Comparison of ENCODE assay signal across 1 cellular context in genomic region chr22:44676441-44677298, GRCh38.
TF ChIP-seq lines count a peak whose summit lies in the region.

No MANE protein-coding gene starts in this region.

TF ChIP-seq in K562, 482 proteins besides CTCF, POLR2A, EP300 and RAD21 (continued from another document and continues in another):
- 0 out of 2 replicates have a peak, but pooled peaks have one; percentile 44 for TF ChIP-seq RERE (CRISPR knock-in tag; IDR thresholded peaks at IDR 0.05; ENCODE audit: borderline replicate concordance)
- no peak for TF ChIP-seq HMGXB4 (CRISPR knock-in tag; IDR thresholded peaks at IDR 0.05)
- no peak for TF ChIP-seq GABPB2 (CRISPR knock-in tag; conservative IDR thresholded peaks at IDR 0.05)
- TF ChIP-seq PHTF2 (CRISPR knock-in tag; IDR thresholded peaks at IDR 0.05), result no peak
- TF ChIP-seq MITF (IDR thresholded peaks at IDR 0.05), result no peak
- TF ChIP-seq NR2F6 (CRISPR knock-in tag; IDR thresholded peaks at IDR 0.05), result no peak
- no peak for TF ChIP-seq ZNF217 (CRISPR knock-in tag; IDR thresholded peaks at IDR 0.05)
- TF ChIP-seq ZBTB8A (IDR thresholded peaks at IDR 0.05; ENCODE audit: partially characterized antibody), result no peak
- no peak for TF ChIP-seq TRIM25 (IDR thresholded peaks at IDR 0.05; ENCODE audit: borderline replicate concordance)
- TF ChIP-seq PCBP1 (IDR thresholded peaks at IDR 0.05; ENCODE audit: low read depth, low read length, poor library complexity, severe bottlenecking), result no peak
- TF ChIP-seq ZEB2 (IDR thresholded peaks at IDR 0.05), result peak; percentile 92
- TF ChIP-seq COPS2 (conservative IDR thresholded peaks at IDR 0.05), result no peak
- TF ChIP-seq ATF3 (IDR thresholded peaks at IDR 0.05), result peak; percentile 39; the same call in 1 of the 2 replicates
- TF ChIP-seq ATF3 (CRISPR knock-in tag; conservative IDR thresholded peaks at IDR 0.05), result no peak
- TF ChIP-seq PYGO2 (tag; IDR thresholded peaks at IDR 0.05), result no peak
- peak in 1 of 2 experiments; percentile 70; a peak in 2 of 4 replicates for TF ChIP-seq SIN3A (IDR thresholded peaks at IDR 0.05; ENCODE audit: borderline replicate concordance in 2 of 2, control insufficient read depth in 1 of 2, low read depth in 2 of 2, low read length in 2 of 2)
- TF ChIP-seq ZNF143 (CRISPR knock-in tag; IDR thresholded peaks at IDR 0.05), result no peak
- TF ChIP-seq BCLAF1 (IDR thresholded peaks at IDR 0.05; ENCODE audit: borderline replicate concordance in 1 of 2, control insufficient read depth in 1 of 2, low read depth in 2 of 2, low read length in 1 of 2), result peak in 1 of 2 experiments; percentile 90; a peak in 2 of 4 replicates
- TF ChIP-seq ZNF436 (CRISPR knock-in tag; IDR thresholded peaks at IDR 0.05), result peak; percentile 66; the same call in 1 of the 2 replicates
- TF ChIP-seq ZNF184 (CRISPR knock-in tag; IDR thresholded peaks at IDR 0.05), result no peak
- peak; percentile 96 for TF ChIP-seq SMAD4 (CRISPR knock-in tag; conservative IDR thresholded peaks at IDR 0.05)
- no peak for TF ChIP-seq PTRF (tag; IDR thresholded peaks at IDR 0.05)
- peak; percentile 54 for TF ChIP-seq NEUROD1 (IDR thresholded peaks at IDR 0.05; ENCODE audit: borderline replicate concordance, low read depth, low read length, partially characterized antibody)
- no peak for TF ChIP-seq NCOA6 (IDR thresholded peaks at IDR 0.05)
- no peak for TF ChIP-seq ZSCAN32 (CRISPR knock-in tag; IDR thresholded peaks at IDR 0.05)
- TF ChIP-seq RCOR1 (IDR thresholded peaks at IDR 0.05; ENCODE audit: borderline replicate concordance in 1 of 2, low read depth in 2 of 2, low read length in 2 of 2), result peak; percentile 26 to 88; a peak in 2 of 4 replicates
- TF ChIP-seq BRCA1 (IDR thresholded peaks at IDR 0.05), result no peak
- no peak for TF ChIP-seq BRCA1 (CRISPR knock-in tag; IDR thresholded peaks at IDR 0.05)
- no peak for TF ChIP-seq KAT8 (IDR thresholded peaks at IDR 0.05; ENCODE audit: low read depth)
- peak; percentile 50; the same call in 1 of the 2 replicates for TF ChIP-seq PHF8 (IDR thresholded peaks at IDR 0.05; ENCODE audit: borderline replicate concordance, low read length)
- no peak for TF ChIP-seq U2AF1 (optimal IDR thresholded peaks at IDR 0.05; ENCODE audit: low read depth, low read length)
- TF ChIP-seq ATF7 (IDR thresholded peaks at IDR 0.05), result peak; percentile 97
- no peak for TF ChIP-seq USF2 (CRISPR knock-in tag; IDR thresholded peaks at IDR 0.05)
- peak; percentile 74 for TF ChIP-seq RBM25 (IDR thresholded peaks at IDR 0.05; ENCODE audit: low read depth, low read length, severe bottlenecking)
- no peak for TF ChIP-seq PREB (CRISPR knock-in tag; IDR thresholded peaks at IDR 0.05)
- TF ChIP-seq ARID3A (IDR thresholded peaks at IDR 0.05; ENCODE audit: borderline replicate concordance, low read depth, low read length), result no peak
- TF ChIP-seq ELK3 (CRISPR knock-in tag; IDR thresholded peaks at IDR 0.05), result no peak
- no peak; the same call in 1 of the 2 replicates for TF ChIP-seq CREB1 (IDR thresholded peaks at IDR 0.05)
- peak; percentile 46; the same call in 1 of the 2 replicates for TF ChIP-seq CREB1 (CRISPR knock-in tag; IDR thresholded peaks at IDR 0.05)
- TF ChIP-seq MEF2D (tag; conservative IDR thresholded peaks at IDR 0.05; ENCODE audit: low read depth), result no peak
- no peak for TF ChIP-seq SRSF9 (IDR thresholded peaks at IDR 0.05; ENCODE audit: borderline replicate concordance, low read depth, low read length)
- peak; percentile 83 for TF ChIP-seq PHB2 (IDR thresholded peaks at IDR 0.05; ENCODE audit: low read depth)
